In genomic region chr3:67540198-67540894, GRCh38 we compare ENCODE assay signal across 1 cellular context.
TF ChIP-seq lines count a peak whose summit lies in the region.

No MANE protein-coding gene starts in this region.

TF ChIP-seq in H1, 55 proteins besides CTCF, POLR2A, EP300 and RAD21:
- TF ChIP-seq TBP (IDR thresholded peaks at IDR 0.05; ENCODE audit: low read depth, low read length) (no peak), SUZ12 (IDR thresholded peaks at IDR 0.05; ENCODE audit: low read length) (no peak), SP1 (IDR thresholded peaks at IDR 0.05; ENCODE audit: low read depth, low read length) (no peak), USF2 (IDR thresholded peaks at IDR 0.05; ENCODE audit: low read length) (no peak), MAFK (IDR thresholded peaks at IDR 0.05; ENCODE audit: low read depth, low read length) (no peak), CHD2 (IDR thresholded peaks at IDR 0.05; ENCODE audit: low read length) (no peak), CREB1 (IDR thresholded peaks at IDR 0.05) (no peak), EZH2 (IDR thresholded peaks at IDR 0.05; ENCODE audit: low read depth, low read length, severe bottlenecking) (no peak), GABPA (IDR thresholded peaks at IDR 0.05; ENCODE audit: borderline replicate concordance, insufficient read depth, low read length) (no peak)
